19 cellular contexts compared by ENCODE assay signal in the genomic region with DNA sequence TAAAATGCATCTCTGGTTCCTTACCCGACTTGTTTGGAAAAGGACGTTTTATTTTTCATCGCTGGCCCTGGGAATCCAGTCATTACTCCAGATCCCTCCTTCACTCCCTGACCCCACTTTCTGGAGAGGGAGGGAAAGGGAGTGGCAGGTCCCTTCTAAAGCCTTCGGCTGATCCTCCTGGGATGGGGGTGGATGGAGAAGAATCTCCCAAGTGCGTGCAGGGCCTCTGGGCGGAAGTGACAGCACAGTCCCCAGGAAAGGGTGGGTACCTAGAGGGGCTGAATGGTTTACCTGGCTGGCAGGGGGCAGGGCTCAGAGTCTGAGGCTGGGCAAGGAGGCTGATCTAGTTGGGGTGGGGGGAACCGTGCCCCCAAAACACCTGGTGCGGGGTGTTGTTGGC. TPM values are rescaled to one million over a fixed set of nuclear protein-coding genes. Genes with fewer than 3 reads are reported as not detected.
A peak's percentile ranks its signal among the peaks of the same experiment; 100 is the strongest.
DNase-seq lines count a peak whose midpoint lies in the region; ATAC-seq, FAIRE-seq and TF ChIP-seq lines count a peak whose summit lies in the region.
"Had no signal": no experiment of that assay in that cellular context is flagged by ENCODE, and none has a peak within 500 bp of the region (broad histone marks: within the 10 kb centered on the region; RNA-seq: fewer than 3 reads in every experiment).

No MANE protein-coding gene starts in this region.

- H3K79me1 ChIP-seq in H1 (ENCODE audit: low read depth, low read length) (peaks cover 6% of the 10 kb centered on the region; the same call in 1 of the 2 replicates), neuronal stem cell (ENCODE audit: low read depth, low read length) (no peaks in the 10 kb centered on the region)

- TF ChIP-seq CTCF in H1 (IDR thresholded peaks at IDR 0.05; ENCODE audit: control extremely low read depth in 1 of 3, insufficient read depth in 1 of 3, low read depth in 1 of 3, low read length in 3 of 3) (no peak), foreskin fibroblast (IDR thresholded peaks at IDR 0.05; ENCODE audit: low read depth, low read length) (no peak)

- H3K4me2 ChIP-seq in H1 (ENCODE audit: insufficient read depth in 1 of 2, low read depth in 2 of 2, low read length in 2 of 2) (peak overlapping the region; percentile 16 to 37; a peak in 1 of 4 replicates), neuronal stem cell (ENCODE audit: insufficient read depth, low read length, poor library complexity, severe bottlenecking) (no peak overlapping the region)

- H3K14ac ChIP-seq in H1 (ENCODE audit: insufficient read length) (no peak overlapping the region), neuronal stem cell (ENCODE audit: low read length) (peak overlapping the region; percentile 3)

- H3K27me3 ChIP-seq in HUES64 (ENCODE audit: insufficient read depth, low read length) (no peaks in the 10 kb centered on the region), H1 (replicated peaks in 1 of 4; ENCODE audit: control insufficient read depth in 3 of 4, extremely low read depth in 1 of 4, insufficient read depth in 3 of 4, low read length in 3 of 4) (no peaks in the 10 kb centered on the region; a peak in 2 of 7 replicates), neuronal stem cell (ENCODE audit: control insufficient read depth in 3 of 3, insufficient read depth in 3 of 3, low read depth in 1 of 3, low read length in 3 of 3) (no peaks in the 10 kb centered on the region)
- H3K27me3 ChIP-seq: body of pancreas, suprapubic skin had no signal

- TF ChIP-seq EP300 in H1 (IDR thresholded peaks at IDR 0.05; ENCODE audit: borderline replicate concordance in 1 of 2, low read depth in 2 of 2, low read length in 2 of 2) = no peak

- H3K4ac ChIP-seq in H1 (replicated peaks; ENCODE audit: insufficient read length, low read depth, low read length) = no peak overlapping the region
- H3K4ac ChIP-seq in neuronal stem cell (ENCODE audit: low read length) = no peak overlapping the region

- ATAC-seq in GM19324 (IDR thresholded peaks at IDR 0.05; ENCODE audit: low FRiP score, unreplicated experiment) = no peak
- ATAC-seq: activated CD4-positive, CD25-positive, alpha-beta regulatory T cell treated with anti-CD3 and anti-CD28 coated beads, Interleukin-2, amount 50 U/mL, for 24 hours; body of pancreas; natural killer cell had no signal

- FAIRE-seq in H1 (lab: Jason Lieb, UNC) = no peak
- FAIRE-seq: HTR-8/SVneo had no signal

- H3K79me2 ChIP-seq in H1 (ENCODE audit: control insufficient read depth in 1 of 2, insufficient read depth in 2 of 2, low read length in 2 of 2) = peaks cover 0 to 7% of the 10 kb centered on the region in 2 experiments; a peak in 2 of 4 replicates

- no peak overlapping the region for H3K23ac ChIP-seq in H1 (ENCODE audit: insufficient read length)
- H3K23ac ChIP-seq in neuronal stem cell (ENCODE audit: low read depth, low read length, poor library complexity) = no peak overlapping the region

- H2BK15ac ChIP-seq in H1 (ENCODE audit: low read length) (peak overlapping the region; percentile 48; the same call in 1 of the 2 replicates), neuronal stem cell (ENCODE audit: low read length) (peak overlapping the region; percentile 71)

- no peaks in the 10 kb centered on the region for H4K20me1 ChIP-seq in H1 (replicated peaks in 1 of 2; ENCODE audit: control insufficient read depth in 1 of 2, insufficient read depth in 2 of 2, low read length in 2 of 2)

- H3K4me1 ChIP-seq in ES-I3 (ENCODE audit: insufficient read depth, low read length) (peaks cover 14% of the 10 kb centered on the region; the same call in 1 of the 2 replicates), HUES64 (ENCODE audit: insufficient read depth, low read length) (peaks cover 11% of the 10 kb centered on the region), H1 (replicated peaks in 1 of 4; ENCODE audit: control insufficient read depth in 3 of 4, insufficient read depth in 4 of 4, low read length in 3 of 4) (peaks cover 0 to 16% (median 6%) of the 10 kb centered on the region in 4 experiments; a peak in 5 of 7 replicates), neuronal stem cell (ENCODE audit: control insufficient read depth in 2 of 2, insufficient read depth in 1 of 2, low read depth in 1 of 2, low read length in 2 of 2) (peaks cover 11 to 24% of the 10 kb centered on the region in 2 donors)

- H4K5ac ChIP-seq in H1 (ENCODE audit: insufficient read length, low read depth, low read length) = peak overlapping the region; percentile 58

- no peak for DNase-seq in H1 (ENCODE audit: low read depth in 1 of 2, low spot score in 2 of 2)
- DNase-seq in neuronal stem cell (ENCODE audit: low spot score) = no peak
- DNase-seq in foreskin fibroblast = no peak
- no peak for DNase-seq in NCI-H1092 (lab: John Stamatoyannopoulos, UW)
- DNase-seq: activated naive CD8-positive, alpha-beta T cell treated with anti-CD3 and anti-CD28 coated beads for 36 hours; body of pancreas; DMS79 treated with DMSO at 0.1 percent for 48 hours; natural killer cell; NCI-H1694 treated with DMSO at 0.1 percent for 48 hours; stimulated activated CD4-positive, alpha-beta T cell treated with anti-CD3 and anti-CD28 coated beads, Interleukin-12 subunit alpha, Interleukin-12 subunit beta, amount 100 ng/mL, for 4 hours had no signal

- H3K9me3 ChIP-seq in ES-I3 (ENCODE audit: control insufficient read depth, insufficient read depth, low read length) = no peaks in the 10 kb centered on the region
- H3K9me3 ChIP-seq in HUES64 (ENCODE audit: insufficient read depth, low read depth, low read length) = no peaks in the 10 kb centered on the region
- no peaks in the 10 kb centered on the region for H3K9me3 ChIP-seq in H1 (ENCODE audit: insufficient read depth in 2 of 2, low read depth in 1 of 2, low read length in 1 of 2)
- no peaks in the 10 kb centered on the region for H3K9me3 ChIP-seq in neuronal stem cell (replicated peaks in 1 of 2; ENCODE audit: control insufficient read depth in 2 of 2, insufficient read depth in 1 of 2, low read depth in 1 of 2, low read length in 2 of 2)
- H3K9me3 ChIP-seq: body of pancreas, suprapubic skin had no signal

- H2BK12ac ChIP-seq in H1 (ENCODE audit: low read depth, low read length) = peak overlapping the region; percentile 44; the same call in 1 of the 2 replicates
- H2BK12ac ChIP-seq in neuronal stem cell (ENCODE audit: low read length) = no peak overlapping the region

- H2AFZ ChIP-seq in H1 (ENCODE audit: low read length) (no peak overlapping the region), neuronal stem cell (ENCODE audit: low read length) (peak overlapping the region; percentile 75)

- H4K91ac ChIP-seq in H1 (replicated peaks; ENCODE audit: insufficient read length, low read length) (no peak overlapping the region), neuronal stem cell (ENCODE audit: low read depth, low read length, poor library complexity) (no peak overlapping the region)

- 50% methylated on average over 8 of the region's 8 CpGs for WGBS in HUES64
- WGBS in H1 (ENCODE audit: extremely low coverage in 1 of 2, insufficient coverage in 1 of 2, insufficient read length in 1 of 2, insufficient replicate concordance in 2 of 2, low coverage in 1 of 2, low lambda C conversion rate in 2 of 2, missing lambda C conversion rate in 1 of 2), 2 experiments = 72% methylated on average over 7 of the region's 8 CpGs; no CpG with 5 or more reads in 1 of the 2 experiments
- no CpG with 5 or more reads among the region's 8 CpGs for WGBS in neuronal stem cell (ENCODE audit: extremely low coverage in 2 of 2, insufficient read length in 2 of 2, insufficient replicate concordance in 1 of 2), 2 donors

- POLR2A ChIA-PET in H1 (lab: Charles Lee; ENCODE audit: partially characterized antibody) = interaction anchor here (1.0 to 7.6 kb wide), 4 partner anchors 9 to 126 kb away, joined by 4 to 57 read pairs (median 5); a partner anchor contains a TSS

- H3K9ac ChIP-seq in ES-I3 (ENCODE audit: low read depth, low read length) (peak overlapping the region; percentile 44; the same call in 1 of the 2 replicates), HUES64 (ENCODE audit: low read depth, low read length) (peak overlapping the region; percentile 48; the same call in 1 of the 2 replicates), H1 (replicated peaks in 1 of 4; ENCODE audit: extremely low read depth in 1 of 4, low read depth in 3 of 4, low read length in 3 of 4) (no peak overlapping the region), neuronal stem cell (ENCODE audit: low read depth, low read length, poor library complexity) (no peak overlapping the region)

- no peak overlapping the region for H3K56ac ChIP-seq in H1 (replicated peaks; ENCODE audit: insufficient read length, low read depth, low read length)

- H3K36me3 ChIP-seq in ES-I3 (ENCODE audit: insufficient read depth, low read length) (no peaks in the 10 kb centered on the region), HUES64 (ENCODE audit: insufficient read depth, low read length) (no peaks in the 10 kb centered on the region), H1 (ENCODE audit: control insufficient read depth in 2 of 4, insufficient read depth in 4 of 4, low read length in 3 of 4) (no peaks in the 10 kb centered on the region), neuronal stem cell (replicated peaks in 1 of 2; ENCODE audit: control insufficient read depth in 2 of 2, insufficient read depth in 2 of 2, low read length in 2 of 2) (no peaks in the 10 kb centered on the region)
- H3K36me3 ChIP-seq: suprapubic skin had no signal

- peak overlapping the region; percentile 55; the same call in 1 of the 2 replicates for H3K18ac ChIP-seq in H1 (ENCODE audit: extremely low read depth, low read length)
- peak overlapping the region; percentile 87 for H3K18ac ChIP-seq in neuronal stem cell (ENCODE audit: low read length)

- H4K8ac ChIP-seq in H1 (ENCODE audit: extremely low read depth, insufficient read depth, low read length) = no peak overlapping the region
- H4K8ac ChIP-seq in neuronal stem cell (ENCODE audit: low read depth, low read length) = no peak overlapping the region

- TF ChIP-seq RAD21 in H1 (IDR thresholded peaks at IDR 0.05 in 1 of 2, conservative IDR thresholded peaks at IDR 0.05 in 1 of 2; ENCODE audit: low read depth in 2 of 2, low read length in 2 of 2) = no peak

- H2BK20ac ChIP-seq in H1 (ENCODE audit: low read length) = peak overlapping the region; percentile 72; the same call in 1 of the 2 replicates

- no peak for TF ChIP-seq POLR2A in H1 (IDR thresholded peaks at IDR 0.05; ENCODE audit: control extremely low read depth in 1 of 2, low read depth in 2 of 2, low read length in 2 of 2)

- peak overlapping the region; percentile 52; the same call in 1 of the 2 replicates for H3K27ac ChIP-seq in HUES64 (ENCODE audit: low read depth, low read length)
- no peak overlapping the region for H3K27ac ChIP-seq in H1 (ENCODE audit: low read depth, low read length)
- peak overlapping the region; percentile 12 for H3K27ac ChIP-seq in neuronal stem cell (replicated peaks; ENCODE audit: low read length)
- H3K27ac ChIP-seq: body of pancreas, suprapubic skin had no signal

- H3K4me3 ChIP-seq in HUES64 (ENCODE audit: low read length) = no peak overlapping the region
- H3K4me3 ChIP-seq in H1 (ENCODE audit: extremely low read depth in 1 of 4, insufficient read depth in 2 of 4, low read depth in 3 of 4, low read length in 4 of 4) = no peak overlapping the region
- no peak overlapping the region for H3K4me3 ChIP-seq in neuronal stem cell (ENCODE audit: low read length in 2 of 2)
- H3K4me3 ChIP-seq in foreskin fibroblast (ENCODE audit: low read depth in 1 of 2, low read length in 2 of 2) = no peak overlapping the region
- H3K4me3 ChIP-seq: body of pancreas, suprapubic skin had no signal

- H2AK5ac ChIP-seq in H1 (ENCODE audit: low read depth, low read length) (0 out of 2 replicates have a peak overlapping the region, but pooled peaks have one; percentile 13), neuronal stem cell (ENCODE audit: low read depth, low read length) (peak overlapping the region; percentile 30)

- CTCF ChIA-PET in H1 (lab: Charles Lee; ENCODE audit: partially characterized antibody) = interaction anchor here (0.9 to 2.1 kb wide), 6 partner anchors 8 to 43 kb away, joined by 3 to 7 read pairs (median 5); a partner anchor contains a TSS

- H3K23me2 ChIP-seq in H1 (ENCODE audit: low read depth, low read length) = peaks cover 3% of the 10 kb centered on the region

- H2BK5ac ChIP-seq in H1 (ENCODE audit: low read depth, low read length) (no peak overlapping the region), neuronal stem cell (ENCODE audit: low read length) (no peak overlapping the region)

- no peak overlapping the region for H2BK120ac ChIP-seq in H1 (replicated peaks; ENCODE audit: low read depth, low read length)
- no peak overlapping the region for H2BK120ac ChIP-seq in neuronal stem cell (ENCODE audit: low read depth, low read length)

RNA-seq across cellular contexts. Expression of a gene that starts 3.2 kb away (rescaled TPM):
- polyA plus RNA-seq in HUES64 (2013, experiment 1 of 2) = 10.1 TPM
- polyA plus RNA-seq in HUES64 (2013, experiment 2 of 2) = 10.2 TPM
- total RNA-seq in H1 (2021; fragmentation: NEBNext Ultra II Directional; extraction: Animal tissue kit (Norgen Biotek cat#: 25700)) = 10.8 and 12.9 TPM in 2 replicates
- polyA plus RNA-seq in H1 (2011; rRNA removed) = 1.7 and 4.5 TPM in 2 replicates
- polyA plus RNA-seq in H1 (2011; cell fraction: cytosol; rRNA removed) = 1.4 TPM
- 4.4 TPM for polyA plus RNA-seq in H1 (2011; cell fraction: nucleus; rRNA removed)
- 3.2 to 7.6 TPM (median 6.6 TPM) in 4 replicates for polyA plus RNA-seq in H1 (2012, experiment 1 of 2)
- 4.7 TPM for polyA plus RNA-seq in H1 (2012, experiment 2 of 2)
- polyA plus RNA-seq in H1 (2013, experiment 1 of 2) = 6.7 TPM
- 7.0 TPM for polyA plus RNA-seq in H1 (2013, experiment 2 of 2)
- polyA minus RNA-seq in H1 (2011; rRNA and poly(A)+ RNA removed) = 0.61 and 0.82 TPM in 2 replicates
- polyA minus RNA-seq in H1 (2011; cell fraction: cytosol; rRNA and poly(A)+ RNA removed) = 8.8 TPM
- polyA minus RNA-seq in H1 (2011; cell fraction: nucleus; rRNA and poly(A)+ RNA removed) = 7.2 TPM
- 8.4 TPM for polyA plus RNA-seq in neuronal stem cell (2013, experiment 1 of 2)
- 8.7 TPM for polyA plus RNA-seq in neuronal stem cell (2013, experiment 2 of 2)

RNA-seq across cellular contexts. Expression of a gene that starts 8.7 kb away (rescaled TPM):
- 2.3 TPM for polyA plus RNA-seq in HUES64 (2013, experiment 1 of 2)
- polyA plus RNA-seq in HUES64 (2013, experiment 2 of 2) = 2.0 TPM
- 3.2 and 3.6 TPM in 2 replicates for total RNA-seq in H1 (2021; fragmentation: NEBNext Ultra II Directional; extraction: Animal tissue kit (Norgen Biotek cat#: 25700))
- 2.2 and 3.3 TPM in 2 replicates for polyA plus RNA-seq in H1 (2011; rRNA removed)
- 1.5 TPM for polyA plus RNA-seq in H1 (2011; cell fraction: cytosol; rRNA removed)
- polyA plus RNA-seq in H1 (2011; cell fraction: nucleus; rRNA removed) = 3.0 TPM
- 1.6 to 3.1 TPM (median 2.6 TPM) in 4 replicates for polyA plus RNA-seq in H1 (2012, experiment 1 of 2)
- polyA plus RNA-seq in H1 (2012, experiment 2 of 2) = 2.9 TPM
- 9.1 TPM for polyA plus RNA-seq in H1 (2013, experiment 1 of 2)
- 8.6 TPM for polyA plus RNA-seq in H1 (2013, experiment 2 of 2)
- polyA minus RNA-seq in H1 (2011; rRNA and poly(A)+ RNA removed) = 0.41 and 0.49 TPM in 2 replicates
- not detected for polyA minus RNA-seq in H1 (2011; cell fraction: cytosol; rRNA and poly(A)+ RNA removed)
- polyA minus RNA-seq in H1 (2011; cell fraction: nucleus; rRNA and poly(A)+ RNA removed) = 2.1 TPM
- polyA plus RNA-seq in neuronal stem cell (2013, experiment 1 of 2) = 2.1 TPM
- 2.3 TPM for polyA plus RNA-seq in neuronal stem cell (2013, experiment 2 of 2)
- total RNA-seq: activated CD8-positive, alpha-beta memory T cell treated with anti-CD3 and anti-CD28 coated beads for 36 hours; activated naive CD8-positive, alpha-beta T cell treated with anti-CD3 and anti-CD28 coated beads for 36 hours; body of pancreas; CD4-positive, alpha-beta memory T cell; natural killer cell; NCI-H460; suprapubic skin had no signal
- polyA plus RNA-seq: CD4-positive, alpha-beta memory T cell had no signal

RNA-seq across cellular contexts. Expression of a gene that starts 11.8 kb away (rescaled TPM):
- 54.9 TPM for polyA plus RNA-seq in HUES64 (2013, experiment 1 of 2)
- 52.0 TPM for polyA plus RNA-seq in HUES64 (2013, experiment 2 of 2)
- 96.9 and 106 TPM in 2 replicates for total RNA-seq in H1 (2021; fragmentation: NEBNext Ultra II Directional; extraction: Animal tissue kit (Norgen Biotek cat#: 25700))
- 152 and 195 TPM in 2 replicates for polyA plus RNA-seq in H1 (2011; rRNA removed)
- 149 TPM for polyA plus RNA-seq in H1 (2011; cell fraction: cytosol; rRNA removed)
- 148 TPM for polyA plus RNA-seq in H1 (2011; cell fraction: nucleus; rRNA removed)
- polyA plus RNA-seq in H1 (2012, experiment 1 of 2) = 52.8 to 109 TPM (median 103 TPM) in 4 replicates
- 112 TPM for polyA plus RNA-seq in H1 (2012, experiment 2 of 2)
- polyA plus RNA-seq in H1 (2013, experiment 1 of 2) = 63.1 TPM
- polyA plus RNA-seq in H1 (2013, experiment 2 of 2) = 61.5 TPM
- polyA minus RNA-seq in H1 (2011; rRNA and poly(A)+ RNA removed) = 22.8 and 24.5 TPM in 2 replicates
- polyA minus RNA-seq in H1 (2011; cell fraction: cytosol; rRNA and poly(A)+ RNA removed) = 51.8 TPM
- polyA minus RNA-seq in H1 (2011; cell fraction: nucleus; rRNA and poly(A)+ RNA removed) = 69.9 TPM
- polyA plus RNA-seq in neuronal stem cell (2013, experiment 1 of 2) = 26.8 TPM
- 26.2 TPM for polyA plus RNA-seq in neuronal stem cell (2013, experiment 2 of 2)

RNA-seq across cellular contexts. Expression of a gene that starts 11.8 kb away (rescaled TPM):
- 35.3 TPM for polyA plus RNA-seq in HUES64 (2013, experiment 1 of 2)
- polyA plus RNA-seq in HUES64 (2013, experiment 2 of 2) = 34.2 TPM
- total RNA-seq in H1 (2021; fragmentation: NEBNext Ultra II Directional; extraction: Animal tissue kit (Norgen Biotek cat#: 25700)) = 69.1 and 71.2 TPM in 2 replicates
- 47.1 and 79.5 TPM in 2 replicates for polyA plus RNA-seq in H1 (2011; rRNA removed)
- 51.3 TPM for polyA plus RNA-seq in H1 (2011; cell fraction: cytosol; rRNA removed)
- 132 TPM for polyA plus RNA-seq in H1 (2011; cell fraction: nucleus; rRNA removed)
- 61.3 to 71.3 TPM (median 67.2 TPM) in 4 replicates for polyA plus RNA-seq in H1 (2012, experiment 1 of 2)
- 81.6 TPM for polyA plus RNA-seq in H1 (2012, experiment 2 of 2)
- 91.7 TPM for polyA plus RNA-seq in H1 (2013, experiment 1 of 2)
- 105 TPM for polyA plus RNA-seq in H1 (2013, experiment 2 of 2)
- 7.1 and 10.9 TPM in 2 replicates for polyA minus RNA-seq in H1 (2011; rRNA and poly(A)+ RNA removed)
- 14.2 TPM for polyA minus RNA-seq in H1 (2011; cell fraction: cytosol; rRNA and poly(A)+ RNA removed)
- polyA minus RNA-seq in H1 (2011; cell fraction: nucleus; rRNA and poly(A)+ RNA removed) = 14.5 TPM
- polyA plus RNA-seq in neuronal stem cell (2013, experiment 1 of 2) = 117 TPM
- 115 TPM for polyA plus RNA-seq in neuronal stem cell (2013, experiment 2 of 2)

RNA-seq across cellular contexts. Expression of a gene that starts 15.0 kb away (rescaled TPM):
- polyA plus RNA-seq in HUES64 (2013, experiment 1 of 2) = 0.65 TPM
- polyA plus RNA-seq in HUES64 (2013, experiment 2 of 2) = 1.0 TPM
- 1.7 and 2.3 TPM in 2 replicates for total RNA-seq in H1 (2021; fragmentation: NEBNext Ultra II Directional; extraction: Animal tissue kit (Norgen Biotek cat#: 25700))
- polyA plus RNA-seq in H1 (2011; rRNA removed) = 0.39 and 0.72 TPM in 2 replicates
- 0.45 TPM for polyA plus RNA-seq in H1 (2011; cell fraction: cytosol; rRNA removed)
- 4.1 TPM for polyA plus RNA-seq in H1 (2011; cell fraction: nucleus; rRNA removed)
- polyA plus RNA-seq in H1 (2012, experiment 1 of 2) = 1.2 to 2.6 TPM (median 1.7 TPM) in 4 replicates
- 0.63 TPM for polyA plus RNA-seq in H1 (2012, experiment 2 of 2)
- polyA plus RNA-seq in H1 (2013, experiment 1 of 2) = 0.73 TPM
- 1.1 TPM for polyA plus RNA-seq in H1 (2013, experiment 2 of 2)
- polyA minus RNA-seq in H1 (2011; rRNA and poly(A)+ RNA removed) = 0.29 and 0.54 TPM in 2 replicates
- 1.0 TPM for polyA minus RNA-seq in H1 (2011; cell fraction: cytosol; rRNA and poly(A)+ RNA removed)
- 2.8 TPM for polyA minus RNA-seq in H1 (2011; cell fraction: nucleus; rRNA and poly(A)+ RNA removed)
- polyA plus RNA-seq in neuronal stem cell (2013, experiment 1 of 2) = 0.89 TPM
- 0.94 TPM for polyA plus RNA-seq in neuronal stem cell (2013, experiment 2 of 2)
- polyA plus RNA-seq: CD4-positive, alpha-beta memory T cell had no signal

Comparison
In these comparisons a context has a peak if more than half of its experiments do, and no peak if none do; other contexts are left out.
1. H3K9ac ChIP-seq: peak in ES-I3 (single experiment) and HUES64 (single experiment); none in H1 (0 of 4) and neuronal stem cell (single experiment).